ENCODE assay signal across 23 cellular contexts in genomic region chr14:104561124-104561531, GRCh38. TPM values are rescaled to one million over a fixed set of nuclear protein-coding genes. Genes with fewer than 3 reads are reported as not detected.
"Had no signal": no experiment of that assay in that cellular context is flagged by ENCODE, and none has a peak within 500 bp of the region (broad histone marks: within the 10 kb centered on the region; RNA-seq: fewer than 3 reads in every experiment).

No MANE protein-coding gene starts in this region.

- ATAC-seq: activated CD4-positive, CD25-positive, alpha-beta regulatory T cell treated with anti-CD3 and anti-CD28 coated beads, Interleukin-2, amount 50 U/mL, for 24 hours; activated CD8-positive, alpha-beta memory T cell treated with anti-CD3 and anti-CD28 coated beads, Interleukin-2, amount 10 ng/mL, durations not matched to agents 7 days and 5 days; activated naive CD8-positive, alpha-beta T cell treated with anti-CD3 and anti-CD28 coated beads, Interleukin-2, amount 50 U/mL, for 24 hours; pancreas; sciatic nerve; stimulated activated naive CD8-positive, alpha-beta T cell treated with anti-CD3 and anti-CD28 coated beads, Interleukin-15, Interleukin-2, amounts not matched to agents 100 U/mL and 50 U/mL, for 24 hours had no signal

- H3K27ac Mint-ChIP-seq: activated CD8-positive, alpha-beta memory T cell treated with anti-CD3 and anti-CD28 coated beads, Interleukin-2, amount 10 ng/mL, durations not matched to agents 7 days and 5 days; activated naive CD4-positive, alpha-beta T cell treated with anti-CD3 and anti-CD28 coated beads for 36 hours; activated naive CD8-positive, alpha-beta T cell treated with anti-CD3 and anti-CD28 coated beads, Interleukin-2, amount 50 U/mL, for 24 hours; activated T-helper 2 cell treated with anti-CD3 and anti-CD28 coated beads, Interferon-gamma antibody, Interleukin-2, Interleukin-4, amounts not matched to agents 10 μg/mL and 5 μg/mL and 100 μg/mL, durations not matched to agents 14 hours and 24 hours and 36 hours; immature natural killer cell; mesothelial cell of epicardium; T-helper 2 cell treated with Interferon-gamma antibody and Interleukin-4, amounts not matched to agents 5 μg/mL and 100 μg/mL, for 36 hours had no signal

- H3K27me3 ChIP-seq: ascending aorta had no signal

- H3K9me3 Mint-ChIP-seq: activated naive CD4-positive, alpha-beta T cell treated with anti-CD3 and anti-CD28 coated beads for 36 hours; activated naive CD8-positive, alpha-beta T cell treated with anti-CD3 and anti-CD28 coated beads, Interleukin-2, amount 50 U/mL, for 24 hours; activated T-helper 2 cell treated with anti-CD3 and anti-CD28 coated beads, Interferon-gamma antibody, Interleukin-2, Interleukin-4, amounts not matched to agents 10 μg/mL and 5 μg/mL and 100 μg/mL, durations not matched to agents 14 hours and 24 hours and 36 hours; immature natural killer cell; mesothelial cell of epicardium; neural crest cell; T-helper 2 cell treated with Interferon-gamma antibody and Interleukin-4, amounts not matched to agents 5 μg/mL and 100 μg/mL, for 36 hours had no signal

- H3K27ac ChIP-seq: ascending aorta, epithelial cell of prostate, pancreas had no signal

- H3K36me3 Mint-ChIP-seq: activated CD8-positive, alpha-beta memory T cell treated with anti-CD3 and anti-CD28 coated beads, Interleukin-2, amount 10 ng/mL, durations not matched to agents 7 days and 5 days; immature natural killer cell; mesothelial cell of epicardium had no signal

- H3K4me3 ChIP-seq: ascending aorta, lung, pancreas had no signal

- H3K4me1 Mint-ChIP-seq: activated CD8-positive, alpha-beta memory T cell treated with anti-CD3 and anti-CD28 coated beads, Interleukin-2, amount 10 ng/mL, durations not matched to agents 7 days and 5 days; immature natural killer cell had no signal

- H3K4me3 Mint-ChIP-seq: activated CD8-positive, alpha-beta memory T cell treated with anti-CD3 and anti-CD28 coated beads, Interleukin-2, amount 10 ng/mL, durations not matched to agents 7 days and 5 days; activated naive CD4-positive, alpha-beta T cell treated with anti-CD3 and anti-CD28 coated beads for 36 hours; activated naive CD8-positive, alpha-beta T cell treated with anti-CD3 and anti-CD28 coated beads, Interleukin-2, amount 50 U/mL, for 24 hours; immature natural killer cell; mesothelial cell of epicardium; neural crest cell; T-helper 2 cell treated with Interferon-gamma antibody and Interleukin-4, amounts not matched to agents 5 μg/mL and 100 μg/mL, for 36 hours had no signal

- DNase-seq: activated CD4-positive, alpha-beta T cell treated with anti-CD3 and anti-CD28 coated beads, Interleukin-2, amount 50 U/mL, for 4 hours; activated CD8-positive, alpha-beta memory T cell treated with anti-CD3 and anti-CD28 coated beads, Interleukin-2, amount 10 ng/mL, durations not matched to agents 7 days and 5 days; activated naive CD4-positive, alpha-beta T cell treated with anti-CD3 and anti-CD28 coated beads for 36 hours; activated naive CD8-positive, alpha-beta T cell treated with anti-CD3 and anti-CD28 coated beads, Interleukin-2, amount 50 U/mL, for 24 hours; activated T-cell treated with anti-CD3 and anti-CD28 coated beads, Interleukin-2, amount 50 U/mL, for 1 hour; foreskin melanocyte; head of caudate nucleus; immature natural killer cell; stimulated activated naive CD8-positive, alpha-beta T cell treated with anti-CD3 and anti-CD28 coated beads, Interleukin-15, Interleukin-2, amounts not matched to agents 100 U/mL and 50 U/mL, for 24 hours; trophoblast cell had no signal

- H3K36me3 ChIP-seq: ascending aorta, pancreas had no signal

- H3K9me3 ChIP-seq: ascending aorta, pancreas had no signal

- H3K4me1 ChIP-seq: ascending aorta, pancreas had no signal

RNA-seq across cellular contexts. Expression of gene C14orf180, which starts 18.4 kb away (rescaled TPM):
- total RNA-seq: activated CD8-positive, alpha-beta memory T cell treated with anti-CD3 and anti-CD28 coated beads, Interleukin-2, amount 10 ng/mL, durations not matched to agents 7 days and 5 days; activated naive CD4-positive, alpha-beta T cell treated with anti-CD3 and anti-CD28 coated beads for 36 hours; activated T-helper 2 cell treated with anti-CD3 and anti-CD28 coated beads, Interferon-gamma antibody, Interleukin-2, Interleukin-4, amounts not matched to agents 10 μg/mL and 5 μg/mL and 100 μg/mL, durations not matched to agents 14 hours and 24 hours and 36 hours; bronchial epithelial cell; dermis microvascular lymphatic vessel endothelial cell; fibroblast of lung; neural crest cell had no signal
- polyA plus RNA-seq: fibroblast of lung, immature natural killer cell had no signal

RNA-seq across cellular contexts. Expression of gene TMEM179, which starts 43.4 kb away (rescaled TPM):
- total RNA-seq: activated CD8-positive, alpha-beta memory T cell treated with anti-CD3 and anti-CD28 coated beads, Interleukin-2, amount 10 ng/mL, durations not matched to agents 7 days and 5 days; ascending aorta; bronchial epithelial cell had no signal
- polyA plus RNA-seq: immature natural killer cell had no signal
